ENCODE assay signal across 8 cellular contexts in genomic region chr12:56565510-56566101, GRCh38. TPM values are rescaled to one million over a fixed set of nuclear protein-coding genes. Genes with fewer than 3 reads are reported as not detected.
DNase-seq lines count a peak whose midpoint lies in the region; FAIRE-seq and TF ChIP-seq lines count a peak whose summit lies in the region.

No MANE protein-coding gene starts in this region.

- peak overlapping the region; percentile 8 for H3K4me3 Mint-ChIP-seq in astrocyte (ENCODE audit: unreplicated experiment)

- peaks cover 14% of the 10 kb centered on the region for H4K20me1 ChIP-seq in astrocyte (ENCODE audit: insufficient read depth, low read length)

- H3K9ac ChIP-seq in astrocyte (ENCODE audit: low read length): peak overlapping the region; percentile 27
- peak overlapping the region; percentile 29 for H3K9ac ChIP-seq in skeletal muscle satellite cell (ENCODE audit: low read depth, low read length)

- H3K36me3 ChIP-seq in astrocyte (ENCODE audit: insufficient read depth, low read length) (peaks cover 27% of the 10 kb centered on the region), iPS DF 6.9 (ENCODE audit: control insufficient read depth, insufficient read depth, low read length) (no peaks in the 10 kb centered on the region), skeletal muscle satellite cell (ENCODE audit: insufficient read depth, low read length) (peaks cover 36% of the 10 kb centered on the region), BE2C (no peaks in the 10 kb centered on the region)

- peak overlapping the region; percentile 28 for H3K4me2 ChIP-seq in astrocyte (ENCODE audit: low read length)
- H3K4me2 ChIP-seq in skeletal muscle satellite cell (ENCODE audit: low read length): peak overlapping the region; percentile 29

- H3K9me3 ChIP-seq in astrocyte (ENCODE audit: insufficient read depth, low read depth, low read length) (no peaks in the 10 kb centered on the region), iPS DF 6.9 (ENCODE audit: control insufficient read depth, insufficient read depth, low read length) (no peaks in the 10 kb centered on the region), skeletal muscle satellite cell (replicated peaks; ENCODE audit: low read length) (no peaks in the 10 kb centered on the region), BE2C (no peaks in the 10 kb centered on the region)

- no peak for FAIRE-seq in astrocyte (lab: Jason Lieb, UNC)

- no peak overlapping the region for H3K27ac ChIP-seq in astrocyte (ENCODE audit: low read depth, low read length)
- no peak overlapping the region for H3K27ac ChIP-seq in iPS DF 6.9 (ENCODE audit: low read length)

- TF ChIP-seq CTCF in AG09309 (IDR thresholded peaks at IDR 0.05; ENCODE audit: control insufficient read depth, insufficient read depth, low read depth, low read length, missing control alignments) (no peak), astrocyte (IDR thresholded peaks at IDR 0.05; ENCODE audit: insufficient read depth, low read depth, low read length) (no peak), BE2C (IDR thresholded peaks at IDR 0.05; ENCODE audit: low read depth, low read length) (no peak)

- no peaks in the 10 kb centered on the region for H3K9me3 Mint-ChIP-seq in astrocyte (ENCODE audit: unreplicated experiment)

- peak overlapping the region; percentile 79 for H3K27ac Mint-ChIP-seq in astrocyte (ENCODE audit: unreplicated experiment)

- peaks cover 22% of the 10 kb centered on the region for H3K4me1 Mint-ChIP-seq in astrocyte (ENCODE audit: low read depth, unreplicated experiment)

- H3K4me3 ChIP-seq in AG09309 (ENCODE audit: control insufficient read depth, low read depth, low read length): no peak overlapping the region
- no peak overlapping the region for H3K4me3 ChIP-seq in astrocyte (ENCODE audit: insufficient read depth, low read depth, low read length)
- no peak overlapping the region for H3K4me3 ChIP-seq in iPS DF 6.9 (ENCODE audit: low read length)
- no peak overlapping the region for H3K4me3 ChIP-seq in skeletal muscle satellite cell (ENCODE audit: low read length)
- no peak overlapping the region for H3K4me3 ChIP-seq in BE2C (ENCODE audit: low read depth, low read length)

- no CpG with 5 or more reads among the region's 6 CpGs for WGBS in iPS DF 6.9 (ENCODE audit: insufficient coverage, insufficient read length)

- H3K79me2 ChIP-seq in astrocyte (ENCODE audit: insufficient read depth, low read length): peaks cover 12% of the 10 kb centered on the region

- no peak overlapping the region for H2AFZ ChIP-seq in astrocyte (ENCODE audit: low read depth, low read length)

- H3K4me1 ChIP-seq in astrocyte (ENCODE audit: insufficient read depth, low read length): no peaks in the 10 kb centered on the region
- H3K4me1 ChIP-seq in iPS DF 6.9 (ENCODE audit: control insufficient read depth, insufficient read depth, low read length): no peaks in the 10 kb centered on the region
- H3K4me1 ChIP-seq in skeletal muscle satellite cell (ENCODE audit: control insufficient read depth, insufficient read depth, low read length): peaks cover 16% of the 10 kb centered on the region
- no peaks in the 10 kb centered on the region for H3K4me1 ChIP-seq in BE2C

- no peaks in the 10 kb centered on the region for H3K27me3 Mint-ChIP-seq in astrocyte (ENCODE audit: low read depth, unreplicated experiment)

- peaks cover 28% of the 10 kb centered on the region for H3K36me3 Mint-ChIP-seq in astrocyte (ENCODE audit: low read depth, unreplicated experiment)

- DNase-seq in AG09309 (ENCODE audit: low read depth) (peak; percentile 23), GM19240 (ENCODE audit: insufficient read length, low spot score) (peak; percentile 51), NCI-H748 treated with DMSO at 0.1 percent for 48 hours (lab: John Stamatoyannopoulos, UW) (peak; percentile 5), astrocyte (ENCODE audit: low read depth) (peak; percentile 25), iPS DF 6.9 (ENCODE audit: low read depth, low spot score) (peak; percentile 5), cortex of kidney (lab: John Stamatoyannopoulos, UW) (no peak), BE2C (no peak)

- no peaks in the 10 kb centered on the region for H3K27me3 ChIP-seq in astrocyte (ENCODE audit: insufficient read depth, low read length)
- no peaks in the 10 kb centered on the region for H3K27me3 ChIP-seq in iPS DF 6.9 (ENCODE audit: control insufficient read depth, insufficient read depth, low read length)
- H3K27me3 ChIP-seq in skeletal muscle satellite cell (ENCODE audit: control insufficient read depth, insufficient read depth, low read length): no peaks in the 10 kb centered on the region
- no peaks in the 10 kb centered on the region for H3K27me3 ChIP-seq in BE2C

RNA-seq across cellular contexts. Expression of gene RBMS2, which starts 44.0 kb away (rescaled TPM):
- 88.3 and 111 TPM in 2 replicates for total RNA-seq in astrocyte
- total RNA-seq in skeletal muscle satellite cell (2012; rRNA removed): 6.6 and 7.9 TPM in 2 replicates
- 4.4 TPM for polyA plus RNA-seq in BE2C (2012; ENCODE audit: insufficient read depth, insufficient read length, low read depth)

Comparison
In these comparisons a context has a peak if more than half of its experiments do, and no peak if none do; other contexts are left out.
1. DNase-seq: peak in AG09309 (single experiment), GM19240 (single experiment), NCI-H748 treated with DMSO at 0.1 percent for 48 hours (single experiment), astrocyte (single experiment) and iPS DF 6.9 (single experiment); none in cortex of kidney (single experiment) and BE2C (single experiment).